17 cellular contexts compared by ENCODE assay signal in the genomic region with DNA sequence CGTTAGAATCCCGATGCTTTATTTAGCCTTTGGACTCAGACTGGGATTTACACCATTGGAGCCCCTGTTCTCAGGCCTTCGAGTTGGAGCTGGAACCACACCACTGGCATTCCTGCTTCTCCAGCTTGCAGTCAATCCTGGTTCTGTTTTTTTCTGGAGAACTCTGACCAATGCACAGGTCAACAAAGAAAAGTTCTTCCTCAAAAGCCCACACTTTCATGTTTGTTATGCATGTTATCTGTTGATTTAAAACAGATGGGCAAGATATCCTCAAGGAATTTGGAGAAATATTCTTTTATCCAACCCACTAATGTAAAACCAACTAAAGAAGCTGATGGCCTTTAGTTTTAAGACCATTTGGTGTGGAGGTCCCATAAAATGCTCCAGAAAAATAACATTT.
DNase-seq lines count a peak whose midpoint lies in the region; ATAC-seq and TF ChIP-seq lines count a peak whose summit lies in the region.
"Had no signal": no experiment of that assay in that cellular context is flagged by ENCODE, and none has a peak within 500 bp of the region (broad histone marks: within the 10 kb centered on the region; RNA-seq: fewer than 3 reads in every experiment).

No MANE protein-coding gene starts in this region.

- H3K4me3 ChIP-seq in RWPE2 (ENCODE audit: severe bottlenecking) (no peak overlapping the region), vagina (no peak overlapping the region)

- no peaks in the 10 kb centered on the region for H3K27me3 Mint-ChIP-seq in activated T-helper 2 cell treated with anti-CD3 and anti-CD28 coated beads, Interferon-gamma antibody, Interleukin-2, Interleukin-4, amounts not matched to agents 10 μg/mL and 5 μg/mL and 100 μg/mL, durations not matched to agents 14 hours and 24 hours and 36 hours (ENCODE audit: low read depth)

- H3K4me1 ChIP-seq in RWPE2 (ENCODE audit: insufficient read depth, poor library complexity, severe bottlenecking) (peaks cover 13% of the 10 kb centered on the region), vagina (peaks cover 31% of the 10 kb centered on the region)

- H3K4me3 Mint-ChIP-seq in activated T-helper 2 cell treated with anti-CD3 and anti-CD28 coated beads, Interferon-gamma antibody, Interleukin-2, Interleukin-4, amounts not matched to agents 10 μg/mL and 5 μg/mL and 100 μg/mL, durations not matched to agents 14 hours and 24 hours and 36 hours (ENCODE audit: low read depth): no peak overlapping the region
- H3K4me3 Mint-ChIP-seq: B cell; CD4-positive, alpha-beta T cell; HFFc6 had no signal

- ATAC-seq in RWPE2 (ENCODE audit: low read depth): no peak

- H3K36me3 ChIP-seq in RWPE2 (ENCODE audit: low read depth): no peaks in the 10 kb centered on the region
- no peaks in the 10 kb centered on the region for H3K36me3 ChIP-seq in vagina

- H3K27me3 ChIP-seq in RWPE2 (ENCODE audit: insufficient read depth, poor library complexity, severe bottlenecking) (no peaks in the 10 kb centered on the region), vagina (no peaks in the 10 kb centered on the region)

- H3K4me1 Mint-ChIP-seq in activated T-helper 2 cell treated with anti-CD3 and anti-CD28 coated beads, Interferon-gamma antibody, Interleukin-2, Interleukin-4, amounts not matched to agents 10 μg/mL and 5 μg/mL and 100 μg/mL, durations not matched to agents 14 hours and 24 hours and 36 hours (ENCODE audit: low read depth): no peaks in the 10 kb centered on the region

- no peak overlapping the region for H3K27ac ChIP-seq in RWPE2 (ENCODE audit: poor library complexity, severe bottlenecking)
- peak overlapping the region; percentile 17 for H3K27ac ChIP-seq in vagina

- no peak for TF ChIP-seq CTCF in RWPE2 (IDR thresholded peaks at IDR 0.05; ENCODE audit: poor library complexity, severe bottlenecking)
- TF ChIP-seq CTCF in vagina (IDR thresholded peaks at IDR 0.05): no peak

- no peaks in the 10 kb centered on the region for H3K36me3 Mint-ChIP-seq in activated T-helper 2 cell treated with anti-CD3 and anti-CD28 coated beads, Interferon-gamma antibody, Interleukin-2, Interleukin-4, amounts not matched to agents 10 μg/mL and 5 μg/mL and 100 μg/mL, durations not matched to agents 14 hours and 24 hours and 36 hours (ENCODE audit: low read depth)

- no peak for TF ChIP-seq POLR2A in vagina (IDR thresholded peaks at IDR 0.05)

- H3K9me3 ChIP-seq in RWPE2 (ENCODE audit: severe bottlenecking) (no peaks in the 10 kb centered on the region), vagina (no peaks in the 10 kb centered on the region)

- no peak overlapping the region for H3K27ac Mint-ChIP-seq in activated T-helper 2 cell treated with anti-CD3 and anti-CD28 coated beads, Interferon-gamma antibody, Interleukin-2, Interleukin-4, amounts not matched to agents 10 μg/mL and 5 μg/mL and 100 μg/mL, durations not matched to agents 14 hours and 24 hours and 36 hours
- H3K27ac Mint-ChIP-seq: B cell; CD4-positive, alpha-beta T cell; HFFc6 had no signal

- intact Hi-C loops in vagina (cut with DNase I): no loop called here
- intact Hi-C loops in activated T-helper 2 cell treated with anti-CD3 and anti-CD28 coated beads, Interferon-gamma antibody, Interleukin-2, Interleukin-4, amounts not matched to agents 10 μg/mL and 5 μg/mL and 100 μg/mL, durations not matched to agents 14 hours and 24 hours and 36 hours (cut with micrococcal nuclease): no loop called here

- H3K9me3 Mint-ChIP-seq in activated T-helper 2 cell treated with anti-CD3 and anti-CD28 coated beads, Interferon-gamma antibody, Interleukin-2, Interleukin-4, amounts not matched to agents 10 μg/mL and 5 μg/mL and 100 μg/mL, durations not matched to agents 14 hours and 24 hours and 36 hours: no peaks in the 10 kb centered on the region
- H3K9me3 Mint-ChIP-seq: CD4-positive, alpha-beta T cell; HFFc6 had no signal

- DNase-seq in activated effector memory CD4-positive, alpha-beta T cell treated with anti-CD3 and anti-CD28 coated beads, Interleukin-2, amount 50 U/mL, for 16 hours: peak; percentile 22
- DNase-seq in activated effector memory CD4-positive, alpha-beta T cell treated with Interleukin-2 at 50 U/mL for 16 hours: no peak
- DNase-seq in RWPE2 (ENCODE audit: low spot score) (peak; percentile 38), mesenteric fat pad (ENCODE audit: low spot score) (peak; percentile 3), vagina (ENCODE audit: extremely low spot score in 2 of 2) (no peak), NCI-H2171 (lab: John Stamatoyannopoulos, UW) (no peak)
- no peak for DNase-seq in stimulated activated CD4-positive, alpha-beta T cell treated with anti-CD3 and anti-CD28 coated beads, Interleukin-1b, Interleukin-23, amount 100 ng/mL, for 48 hours
- no peak for DNase-seq in activated T-helper 2 cell treated with anti-CD3 and anti-CD28 coated beads, Interferon-gamma antibody, Interleukin-2, Interleukin-4, amounts not matched to agents 10 μg/mL and 5 μg/mL and 100 μg/mL, durations not matched to agents 14 hours and 24 hours and 36 hours (ENCODE audit: low spot score)
- DNase-seq: 8988T; C1 segment of cervical spinal cord; CD4-positive, alpha-beta T cell; DMS79; EL; GDM1; HCEC 1CT; HFFc6 had no signal

Comparison
In these comparisons a context has a peak if more than half of its experiments do, and no peak if none do; other contexts are left out.
1. DNase-seq: peak in activated effector memory CD4-positive, alpha-beta T cell treated with anti-CD3 and anti-CD28 coated beads, Interleukin-2, amount 50 U/mL, for 16 hours (single experiment), RWPE2 (single experiment) and mesenteric fat pad (single experiment); none in activated effector memory CD4-positive, alpha-beta T cell treated with Interleukin-2 at 50 U/mL for 16 hours (single experiment), vagina (0 of 2), stimulated activated CD4-positive, alpha-beta T cell treated with anti-CD3 and anti-CD28 coated beads, Interleukin-1b, Interleukin-23, amount 100 ng/mL, for 48 hours (single experiment), NCI-H2171 (single experiment) and activated T-helper 2 cell treated with anti-CD3 and anti-CD28 coated beads, Interferon-gamma antibody, Interleukin-2, Interleukin-4, amounts not matched to agents 10 μg/mL and 5 μg/mL and 100 μg/mL, durations not matched to agents 14 hours and 24 hours and 36 hours (single experiment).